11 cellular contexts compared by ENCODE assay signal in genomic region chrX:13432376-13432775, GRCh38.
DNase-seq lines count a peak whose midpoint lies in the region; ATAC-seq and TF ChIP-seq lines count a peak whose summit lies in the region.
"Had no signal": no experiment of that assay in that cellular context is flagged by ENCODE, and none has a peak within 500 bp of the region (broad histone marks: within the 10 kb centered on the region; RNA-seq: fewer than 3 reads in every experiment).

No MANE protein-coding gene starts in this region.

- H3K4me3 ChIP-seq in epithelial cell of esophagus (ENCODE audit: low read length) (no peak overlapping the region), muscle layer of duodenum (ENCODE audit: low read depth in 1 of 2, low read length in 2 of 2) (no peak overlapping the region), SJCRH30 (no peak overlapping the region)

- H3K9me3 Mint-ChIP-seq in activated T-helper 17 cell treated with anti-CD3 and anti-CD28 coated beads, Interleukin-2, amount 50 U/mL, for 72 hours = no peaks in the 10 kb centered on the region
- no peaks in the 10 kb centered on the region for H3K9me3 Mint-ChIP-seq in Calu3 (ENCODE audit: low read depth, unreplicated experiment)
- H3K9me3 Mint-ChIP-seq: natural killer cell treated with Interleukin-12 subunit alpha and Interleukin-12 subunit beta and Interleukin-15 and Interleukin-18, amount 100 ng/mL, for 72 hours had no signal

- peaks cover 0 to 4% of the 10 kb centered on the region in 2 donors for H3K36me3 ChIP-seq in muscle layer of duodenum (ENCODE audit: control insufficient read depth in 1 of 2, insufficient read depth in 2 of 2, low read length in 2 of 2)
- no peaks in the 10 kb centered on the region for H3K36me3 ChIP-seq in SJCRH30

- H3K4me1 Mint-ChIP-seq in activated T-helper 17 cell treated with anti-CD3 and anti-CD28 coated beads, Interleukin-2, amount 50 U/mL, for 72 hours = no peaks in the 10 kb centered on the region
- peaks cover 23% of the 10 kb centered on the region for H3K4me1 Mint-ChIP-seq in Calu3 (ENCODE audit: low read depth, unreplicated experiment)

- DNase-seq in A172 (ENCODE audit: low spot score) = peak; percentile 88
- peak; percentile 40 to 68 for DNase-seq in NCI-H446 (lab: John Stamatoyannopoulos, UW)
- DNase-seq in epithelial cell of esophagus (ENCODE audit: low read depth) = peak; percentile 66
- no peak for DNase-seq in SJCRH30
- no peak for DNase-seq in Calu3
- DNase-seq: AML-193, SHP77 had no signal

- no peaks in the 10 kb centered on the region for H3K36me3 Mint-ChIP-seq in activated T-helper 17 cell treated with anti-CD3 and anti-CD28 coated beads, Interleukin-2, amount 50 U/mL, for 72 hours (ENCODE audit: low read depth)
- H3K36me3 Mint-ChIP-seq in Calu3 (ENCODE audit: insufficient read depth, unreplicated experiment) = no peaks in the 10 kb centered on the region
- H3K36me3 Mint-ChIP-seq: natural killer cell treated with Interleukin-12 subunit alpha and Interleukin-12 subunit beta and Interleukin-15 and Interleukin-18, amount 100 ng/mL, for 72 hours had no signal

- H3K27me3 ChIP-seq in muscle layer of duodenum (ENCODE audit: low read depth, low read length) (no peaks in the 10 kb centered on the region), SJCRH30 (no peaks in the 10 kb centered on the region)

- H3K4me1 ChIP-seq in muscle layer of duodenum (ENCODE audit: control insufficient read depth in 1 of 2, insufficient read depth in 2 of 2, low read length in 2 of 2) = peaks cover 0 to 3% of the 10 kb centered on the region in 2 donors
- H3K4me1 ChIP-seq in SJCRH30 = peaks cover 7% of the 10 kb centered on the region; the same call in 1 of the 2 replicates

- H3K27ac ChIP-seq in muscle layer of duodenum (ENCODE audit: low read length) (peak overlapping the region; percentile 31), SJCRH30 (no peak overlapping the region)

- no peak overlapping the region for H3K27ac Mint-ChIP-seq in activated T-helper 17 cell treated with anti-CD3 and anti-CD28 coated beads, Interleukin-2, amount 50 U/mL, for 72 hours
- H3K27ac Mint-ChIP-seq in Calu3 (ENCODE audit: unreplicated experiment) = no peak overlapping the region
- H3K27ac Mint-ChIP-seq: natural killer cell treated with Interleukin-12 subunit alpha and Interleukin-12 subunit beta and Interleukin-15 and Interleukin-18, amount 100 ng/mL, for 72 hours had no signal

- CTCF ChIA-PET in Calu3 (lab: Charles Lee) = no interaction called here

- H3K9me3 ChIP-seq in muscle layer of duodenum (ENCODE audit: control insufficient read depth in 1 of 2, low read length in 2 of 2) (no peaks in the 10 kb centered on the region), SJCRH30 (replicated peaks) (no peaks in the 10 kb centered on the region)

- no peak overlapping the region for H3K4me3 Mint-ChIP-seq in activated T-helper 17 cell treated with anti-CD3 and anti-CD28 coated beads, Interleukin-2, amount 50 U/mL, for 72 hours
- no peak overlapping the region for H3K4me3 Mint-ChIP-seq in Calu3 (ENCODE audit: low read depth, unreplicated experiment)
- H3K4me3 Mint-ChIP-seq: natural killer cell treated with Interleukin-12 subunit alpha and Interleukin-12 subunit beta and Interleukin-15 and Interleukin-18, amount 100 ng/mL, for 72 hours had no signal

- BruUV-seq in Calu3 (replicated peaks; lab: Mats Ljungman, UMichigan) = no TSS peak

- intact Hi-C loops in Calu3 (cut with micrococcal nuclease; ENCODE audit: unreplicated experiment) = no loop called here

- H3K27me3 Mint-ChIP-seq in activated T-helper 17 cell treated with anti-CD3 and anti-CD28 coated beads, Interleukin-2, amount 50 U/mL, for 72 hours = no peaks in the 10 kb centered on the region
- H3K27me3 Mint-ChIP-seq in Calu3 (ENCODE audit: unreplicated experiment) = no peaks in the 10 kb centered on the region

- no peak for ATAC-seq in activated T-helper 17 cell treated with anti-CD3 and anti-CD28 coated beads, Interleukin-2, amount 50 U/mL, for 72 hours (replicated peaks)
- no peak for ATAC-seq in GM19328 (IDR thresholded peaks at IDR 0.05; ENCODE audit: unreplicated experiment)
- ATAC-seq: natural killer cell treated with Interleukin-12 subunit alpha and Interleukin-12 subunit beta and Interleukin-15 and Interleukin-18, amount 100 ng/mL, for 72 hours had no signal

- TF ChIP-seq CTCF in epithelial cell of esophagus (IDR thresholded peaks at IDR 0.05; ENCODE audit: insufficient read depth, low read depth, low read length, missing control alignments) (no peak), Calu3 (IDR thresholded peaks at IDR 0.05; ENCODE audit: unreplicated experiment) (no peak)

Comparison
In these comparisons a context has a peak if more than half of its experiments do, and no peak if none do; other contexts are left out.
1. DNase-seq: peak in A172 (single experiment), NCI-H446 (2 of 2) and epithelial cell of esophagus (single experiment); none in SJCRH30 (0 of 2) and Calu3 (single experiment).